8 cellular contexts compared by ENCODE assay signal in the genomic region with DNA sequence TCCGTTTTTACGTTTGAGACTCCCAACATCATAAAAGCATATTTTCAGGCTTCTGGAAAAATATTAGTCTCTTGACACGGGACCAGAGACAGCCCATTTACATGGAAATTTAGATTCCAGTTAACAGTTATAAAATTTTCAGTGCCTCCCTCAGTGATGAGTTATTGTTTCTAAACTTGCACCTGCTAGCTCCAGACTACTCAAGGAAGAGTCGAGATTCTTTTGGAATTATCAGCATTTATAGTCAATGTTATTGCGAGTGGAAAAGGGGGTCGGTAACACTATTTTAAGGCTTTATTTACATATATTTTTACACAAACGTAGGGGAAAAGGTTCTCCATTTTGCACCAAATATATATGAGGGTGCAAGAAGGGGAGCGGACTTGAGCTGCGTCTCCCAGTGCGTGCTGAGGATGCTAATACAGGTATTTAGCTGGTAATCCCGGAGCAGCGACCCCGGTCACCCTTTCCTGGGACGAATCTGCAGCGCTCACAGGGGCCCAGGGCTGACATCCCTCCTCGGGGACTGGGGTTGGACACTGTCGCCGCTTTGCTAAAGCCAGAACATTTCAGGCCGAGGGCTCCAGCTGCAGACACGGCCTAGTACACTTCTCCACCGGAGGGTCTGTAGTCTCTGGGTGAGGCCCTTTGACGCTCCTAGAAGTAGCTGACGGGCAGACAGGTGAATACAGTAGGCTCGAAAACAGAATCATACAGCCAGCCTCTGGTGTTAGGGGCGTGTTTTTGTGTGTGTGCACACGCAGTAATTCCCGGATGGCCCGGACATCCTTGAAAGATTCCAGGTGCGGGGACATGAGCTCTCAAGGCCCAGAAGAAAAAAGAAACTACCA.
DNase-seq lines count a peak whose midpoint lies in the region; ATAC-seq and TF ChIP-seq lines count a peak whose summit lies in the region.

No MANE protein-coding gene starts in this region.

- DNase-seq in central memory CD8-positive, alpha-beta T cell (ENCODE audit: low spot score in 2 of 2), result no peak
- no peak for DNase-seq in NCI-H2171 (lab: John Stamatoyannopoulos, UW)
- DNase-seq in AG20443 (ENCODE audit: low spot score), result no peak
- DNase-seq in NCI-H82 treated with DMSO at 0.1 percent for 48 hours (lab: John Stamatoyannopoulos, UW; ENCODE audit: unreplicated experiment), result no peak
- no peak for DNase-seq in NCI-H1436 (lab: John Stamatoyannopoulos, UW)

- H3K79me2 ChIP-seq in ACC112 (ENCODE audit: control insufficient read depth, insufficient read depth, low read length, unreplicated experiment), result peaks cover 46% of the 10 kb centered on the region
- peaks cover 55% of the 10 kb centered on the region for H3K79me2 ChIP-seq in KMS-11 (ENCODE audit: insufficient read depth, low read depth)

- no peaks in the 10 kb centered on the region for H3K27me3 Mint-ChIP-seq in central memory CD8-positive, alpha-beta T cell

- no peak for ATAC-seq in central memory CD8-positive, alpha-beta T cell (replicated peaks; ENCODE audit: extremely low read depth, poor library complexity, severe bottlenecking)

- H3K4me1 Mint-ChIP-seq in central memory CD8-positive, alpha-beta T cell, result peaks cover 35% of the 10 kb centered on the region

- H3K36me3 Mint-ChIP-seq in central memory CD8-positive, alpha-beta T cell (ENCODE audit: insufficient read depth), result peaks cover 43% of the 10 kb centered on the region

- H3K4me3 Mint-ChIP-seq in central memory CD8-positive, alpha-beta T cell, result peak overlapping the region; percentile 96

- H2AFZ ChIP-seq in ACC112 (ENCODE audit: low read length, unreplicated experiment), result peak overlapping the region; percentile 39
- H2AFZ ChIP-seq in KMS-11 (ENCODE audit: low read depth), result peak overlapping the region; percentile 39

- peaks cover 23% of the 10 kb centered on the region for H3K36me3 ChIP-seq in ACC112 (ENCODE audit: insufficient read depth, low read length)
- peaks cover 25% of the 10 kb centered on the region; the same call in 1 of the 2 replicates for H3K36me3 ChIP-seq in KMS-11 (ENCODE audit: insufficient read depth)
- H3K36me3 ChIP-seq in mucosa of rectum (ENCODE audit: control insufficient read depth in 2 of 2, insufficient read depth in 2 of 2, low read length in 2 of 2), result peaks cover 25% of the 10 kb centered on the region in 2 donors

- H3K27ac Mint-ChIP-seq in central memory CD8-positive, alpha-beta T cell (ENCODE audit: low read depth), result peak overlapping the region; percentile 98

- H3K27ac ChIP-seq in ACC112 (ENCODE audit: low read depth, low read length) (peak overlapping the region; percentile 49), KMS-11 (peak overlapping the region; percentile 90), mucosa of rectum (ENCODE audit: low read depth in 2 of 2, low read length in 2 of 2) (peak overlapping the region; percentile 38 to 100)

- peak overlapping the region; percentile 87 for H3K9ac ChIP-seq in KMS-11
- H3K9ac ChIP-seq in mucosa of rectum (ENCODE audit: low read depth in 1 of 2, low read length in 2 of 2), result peak overlapping the region; percentile 20 to 43

- H3K9me3 Mint-ChIP-seq in central memory CD8-positive, alpha-beta T cell, result no peaks in the 10 kb centered on the region

- peaks cover 8% of the 10 kb centered on the region for H3K4me1 ChIP-seq in ACC112 (ENCODE audit: control insufficient read depth, insufficient read depth, low read length, unreplicated experiment)
- H3K4me1 ChIP-seq in KMS-11 (ENCODE audit: low read depth, poor library complexity, severe bottlenecking), result peaks cover 18% of the 10 kb centered on the region
- H3K4me1 ChIP-seq in mucosa of rectum (ENCODE audit: control insufficient read depth in 2 of 2, insufficient read depth in 2 of 2, low read length in 2 of 2), result peaks cover 7 to 15% of the 10 kb centered on the region in 2 donors

- peaks cover 4% of the 10 kb centered on the region for H4K20me1 ChIP-seq in KMS-11 (ENCODE audit: insufficient read depth)

- H3K9me3 ChIP-seq in mucosa of rectum (ENCODE audit: control insufficient read depth in 2 of 2, low read length in 2 of 2), result no peaks in the 10 kb centered on the region

- peak; percentile 42; the same call in 1 of the 2 replicates for TF ChIP-seq CTCF in KMS-11 (conservative IDR thresholded peaks at IDR 0.05; ENCODE audit: low read depth, low read length)

- H3K4me3 ChIP-seq in ACC112 (ENCODE audit: low read depth, low read length) (peak overlapping the region; percentile 95), KMS-11 (IDR thresholded peaks at IDR 0.05; ENCODE audit: insufficient read depth, low read depth, low read length) (no peak overlapping the region), mucosa of rectum (ENCODE audit: low read length in 2 of 2) (peak overlapping the region; percentile 92 to 99)

- no peaks in the 10 kb centered on the region for H3K27me3 ChIP-seq in ACC112 (ENCODE audit: insufficient read depth, low read length)
- no peaks in the 10 kb centered on the region for H3K27me3 ChIP-seq in KMS-11 (ENCODE audit: insufficient read depth, low read depth)
- H3K27me3 ChIP-seq in mucosa of rectum (ENCODE audit: control insufficient read depth in 2 of 2, insufficient read depth in 2 of 2, low read length in 2 of 2), result no peaks in the 10 kb centered on the region

- H3K4me2 ChIP-seq in KMS-11, result peak overlapping the region; percentile 76
